In genomic region chr1:151390221-151391078, GRCh38 we compare ENCODE assay signal across 2 cellular contexts. TPM values are rescaled to one million over a fixed set of nuclear protein-coding genes. Genes with fewer than 3 reads are reported as not detected.
"Had no signal": no experiment of that assay in that cellular context is flagged by ENCODE, and none has a peak within 500 bp of the region (broad histone marks: within the 10 kb centered on the region; RNA-seq: fewer than 3 reads in every experiment).

No MANE protein-coding gene starts in this region.

RNA-seq across cellular contexts. Expression of gene SELENBP1, which starts 17.9 kb away (rescaled TPM):
- total RNA-seq: naive thymus-derived CD8-positive, alpha-beta T cell; natural killer cell treated with Interleukin-12 subunit alpha and Interleukin-12 subunit beta and Interleukin-15 and Interleukin-18, amount 100 ng/mL, for 72 hours had no signal
- polyA plus RNA-seq: naive thymus-derived CD8-positive, alpha-beta T cell had no signal
